8 cellular contexts compared by ENCODE assay signal in the genomic region with DNA sequence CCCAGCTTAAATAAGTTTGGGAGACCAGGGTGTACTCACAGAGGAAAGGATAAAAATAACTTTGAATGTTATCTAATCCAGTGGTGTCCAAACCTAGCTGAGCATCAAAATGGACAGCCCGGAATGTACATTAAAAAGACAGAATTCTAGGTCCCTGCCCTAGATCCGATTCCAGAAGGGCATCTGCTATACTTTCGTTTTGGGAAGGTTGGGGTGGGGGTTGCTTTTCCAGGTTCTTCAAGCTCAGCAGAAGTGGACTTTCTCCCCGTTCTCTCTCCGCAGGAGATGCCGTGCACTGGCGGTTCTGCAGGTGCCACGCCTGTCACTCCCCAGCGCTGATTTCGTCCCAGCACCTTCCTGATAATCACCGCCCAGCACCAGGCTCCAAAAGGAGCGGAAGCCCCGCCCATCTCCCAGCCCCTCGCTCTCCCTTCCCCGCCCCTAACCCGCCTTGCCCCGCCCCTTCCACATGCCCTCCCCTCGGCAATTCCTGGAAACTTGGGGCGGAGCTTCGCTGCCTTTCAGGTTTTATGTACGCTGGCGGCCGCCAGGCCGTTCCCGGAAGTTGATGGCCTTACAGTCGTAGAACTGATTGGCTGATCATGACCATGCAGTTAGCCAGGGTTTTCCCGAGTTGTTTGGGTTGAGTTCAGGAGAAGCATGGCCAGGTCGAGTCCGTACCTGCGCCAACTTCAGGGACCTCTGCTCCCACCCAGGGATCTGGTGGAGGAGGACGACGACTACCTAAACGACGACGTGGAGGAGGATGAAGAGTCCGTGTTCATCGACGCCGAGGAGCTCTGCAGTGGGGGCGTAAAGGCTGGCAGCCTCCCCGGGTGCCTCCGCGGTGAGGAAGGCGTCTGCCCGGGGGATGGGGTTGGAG. TPM values are rescaled to one million over a fixed set of nuclear protein-coding genes. Genes with fewer than 3 reads are reported as not detected.
DNase-seq lines count a peak whose midpoint lies in the region; ATAC-seq and FAIRE-seq lines count a peak whose summit lies in the region.

A gene (plus strand): TSS at position 550 of the 883 bp plus-strand sequence. CDS start 111 bp downstream, at position 661.

- no peaks in the 10 kb centered on the region for H3K9me3 ChIP-seq in BLaER1

- intact Hi-C loops in activated CD4-positive, alpha-beta T cell treated with anti-CD3 and anti-CD28 coated beads for 36 hours (cut with DNase I, micrococcal nuclease): loop anchor here (1.0 to 10.0 kb wide), 11 partner anchors 12 to 1897 kb away; a partner anchor contains a TSS

- H3K27me3 Mint-ChIP-seq in activated CD4-positive, alpha-beta T cell treated with anti-CD3 and anti-CD28 coated beads for 36 hours: no peaks in the 10 kb centered on the region

- peak; percentile 49 for FAIRE-seq in colon (lab: Jason Lieb, UNC)

- H3K4me1 ChIP-seq in BLaER1: peaks cover 32% of the 10 kb centered on the region

- no peaks in the 10 kb centered on the region for H4K20me1 ChIP-seq in BLaER1

- 0 out of 2 replicates have a peak, but pooled peaks cover 4% of the 10 kb centered on the region for H3K36me3 ChIP-seq in BLaER1

- peak; percentile 83 for DNase-seq in NCI-H524 treated with DMSO at 0.1 percent for 48 hours (lab: John Stamatoyannopoulos, UW)
- peak; percentile 99 for DNase-seq in activated CD4-positive, alpha-beta T cell treated with anti-CD3 and anti-CD28 coated beads for 36 hours
- DNase-seq in kidney glomerular epithelial cell (lab: John Stamatoyannopoulos, UW): peak; percentile 95
- peak; percentile 96 to 97 for DNase-seq in stimulated activated CD4-positive, alpha-beta T cell treated with anti-CD3 and anti-CD28 coated beads, Interleukin-15, amount 100 ng/mL, for 48 hours (ENCODE audit: low read depth in 2 of 2)

- CTCF ChIA-PET in activated CD4-positive, alpha-beta T cell treated with anti-CD3 and anti-CD28 coated beads for 36 hours (lab: Charles Lee): interaction anchor here (0.6 to 2.5 kb wide), 8 partner anchors 23 to 1840 kb away, joined by 3 to 7 read pairs (median 4); no protein-coding TSS in a partner anchor

- H3K4me1 Mint-ChIP-seq in activated CD4-positive, alpha-beta T cell treated with anti-CD3 and anti-CD28 coated beads for 36 hours: peaks cover 39% of the 10 kb centered on the region

- H3K27ac Mint-ChIP-seq in activated CD4-positive, alpha-beta T cell treated with anti-CD3 and anti-CD28 coated beads for 36 hours: peak within 1 kb of the TSS; percentile 100

- POLR2A ChIA-PET in activated CD4-positive, alpha-beta T cell treated with anti-CD3 and anti-CD28 coated beads for 36 hours (lab: Charles Lee): interaction anchor here (0.7 to 1.4 kb wide), 5 partner anchors 8 to 132 kb away, joined by 3 to 8 read pairs (median 3); a partner anchor contains a TSS

- H3K27ac ChIP-seq in BLaER1: peak within 1 kb of the TSS; percentile 77

- H3K4me2 ChIP-seq in BLaER1: peak within 1 kb of the TSS; percentile 91

- H3K27me3 ChIP-seq in BLaER1: no peaks in the 10 kb centered on the region

- H3K4me3 ChIP-seq in BLaER1: peak within 1 kb of the TSS; percentile 77

- H3K4me3 Mint-ChIP-seq in activated CD4-positive, alpha-beta T cell treated with anti-CD3 and anti-CD28 coated beads for 36 hours: peak within 1 kb of the TSS; percentile 96

- peak within 1 kb of the TSS; percentile 76 for H3K9ac ChIP-seq in BLaER1

- ATAC-seq in GM19324 (IDR thresholded peaks at IDR 0.05; ENCODE audit: low FRiP score, unreplicated experiment) (peak; percentile 94), HG03460 (IDR thresholded peaks at IDR 0.05; ENCODE audit: unreplicated experiment) (peak; percentile 91)
- ATAC-seq in activated CD4-positive, alpha-beta T cell treated with anti-CD3 and anti-CD28 coated beads for 36 hours: peak; percentile 83

- H3K9me3 Mint-ChIP-seq in activated CD4-positive, alpha-beta T cell treated with anti-CD3 and anti-CD28 coated beads for 36 hours (ENCODE audit: low read depth): no peaks in the 10 kb centered on the region

- peaks cover 34% of the 10 kb centered on the region for H3K36me3 Mint-ChIP-seq in activated CD4-positive, alpha-beta T cell treated with anti-CD3 and anti-CD28 coated beads for 36 hours (ENCODE audit: low read depth)

RNA-seq across cellular contexts. Expression of the gene that starts here (rescaled TPM):
- total RNA-seq in activated CD4-positive, alpha-beta T cell treated with anti-CD3 and anti-CD28 coated beads for 36 hours: 10 to 100 TPM; 21.0 to 23.6 TPM

Comparison
In these comparisons a context has a peak if more than half of its experiments do, and no peak if none do; other contexts are left out.
1. Peak in every context shown above with its lines: DNase-seq, ATAC-seq, H3K4me3 ChIP-seq and H3K27ac ChIP-seq.